1 cellular context compared by ENCODE assay signal in the genomic region with DNA sequence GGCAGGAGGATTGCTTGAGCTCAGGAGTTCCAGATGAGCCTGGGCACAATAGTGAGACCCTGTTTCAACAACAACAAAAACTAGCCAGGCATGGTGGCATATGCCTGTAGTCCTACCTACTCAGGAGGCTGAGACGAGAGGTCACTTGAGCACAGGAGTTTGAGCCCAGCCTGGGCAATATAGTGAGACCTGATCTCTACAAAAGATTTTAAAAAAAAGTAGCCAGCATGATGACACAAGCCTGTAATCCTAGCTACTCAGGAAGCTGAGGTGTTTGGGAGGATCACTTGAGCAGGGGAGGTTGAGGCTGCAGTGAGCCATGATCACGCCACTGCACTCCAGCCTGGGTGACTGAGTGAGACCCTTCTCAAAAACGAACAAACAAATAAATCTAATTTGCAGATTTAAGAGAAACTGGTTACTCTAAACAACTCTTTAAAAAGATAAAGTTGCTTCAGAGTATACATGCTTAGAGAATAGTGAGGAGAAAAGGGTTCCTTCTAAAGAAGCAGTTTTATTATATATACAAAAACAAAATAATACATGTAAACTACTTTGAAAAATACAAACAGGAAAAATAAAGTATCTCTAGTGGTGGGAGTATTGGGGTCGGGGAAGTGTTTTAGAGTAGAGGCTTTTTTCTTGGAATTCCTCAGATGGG.
TF ChIP-seq lines count a peak whose summit lies in the region.

No MANE protein-coding gene starts in this region.

TF ChIP-seq in K562, 482 proteins besides CTCF, POLR2A, EP300 and RAD21 (continued from another document and continues in another):
- TF ChIP-seq CEBPG (CRISPR knock-in tag; IDR thresholded peaks at IDR 0.05) (peak; percentile 95), CEBPG (tag; conservative IDR thresholded peaks at IDR 0.05 in 1 of 2, IDR thresholded peaks at IDR 0.05 in 1 of 2) (peak; percentile 84 to 97), MAFF (IDR thresholded peaks at IDR 0.05; ENCODE audit: low read length) (no peak), CBFB (CRISPR knock-in tag; IDR thresholded peaks at IDR 0.05) (no peak), HIVEP1 (CRISPR knock-in tag; IDR thresholded peaks at IDR 0.05) (no peak; the same call in 1 of the 2 replicates), CCNT2 (IDR thresholded peaks at IDR 0.05; ENCODE audit: borderline replicate concordance, extremely low read depth, insufficient read length, low read depth, low read length) (no peak), STAG1 (CRISPR knock-in tag; IDR thresholded peaks at IDR 0.05; ENCODE audit: borderline replicate concordance) (no peak), SIRT6 (IDR thresholded peaks at IDR 0.05; ENCODE audit: low read depth, low read length) (no peak), MBD2 (IDR thresholded peaks at IDR 0.05; ENCODE audit: borderline replicate concordance, low read depth) (no peak), ZBTB9 (CRISPR knock-in tag; IDR thresholded peaks at IDR 0.05) (no peak), BRD4 (IDR thresholded peaks at IDR 0.05) (no peak), ZNF780A (CRISPR knock-in tag; IDR thresholded peaks at IDR 0.05) (no peak), CGGBP1 (CRISPR knock-in tag; IDR thresholded peaks at IDR 0.05) (no peak), JUNB (CRISPR knock-in tag; conservative IDR thresholded peaks at IDR 0.05) (no peak), KAT7 (CRISPR knock-in tag; IDR thresholded peaks at IDR 0.05; ENCODE audit: borderline replicate concordance) (no peak), GTF2A2 (tag; IDR thresholded peaks at IDR 0.05) (no peak), PURB (CRISPR knock-in tag; IDR thresholded peaks at IDR 0.05; ENCODE audit: low read depth) (no peak), MEF2A (IDR thresholded peaks at IDR 0.05; ENCODE audit: control insufficient read depth, low read depth, low read length) (no peak), ZNF12 (CRISPR knock-in tag; IDR thresholded peaks at IDR 0.05) (no peak), EWSR1 (IDR thresholded peaks at IDR 0.05; ENCODE audit: borderline replicate concordance, low read depth, partially characterized antibody) (no peak), SMARCC2 (IDR thresholded peaks at IDR 0.05; ENCODE audit: low read depth) (peak; percentile 43; the same call in 1 of the 2 replicates), RBM34 (IDR thresholded peaks at IDR 0.05; ENCODE audit: borderline replicate concordance, insufficient read depth, low read length) (no peak), PCBP1 (IDR thresholded peaks at IDR 0.05; ENCODE audit: low read depth, low read length, poor library complexity, severe bottlenecking) (no peak), TRIM24 (IDR thresholded peaks at IDR 0.05) (peak; percentile 58 to 89; a peak in 2 of 4 replicates), POLR3G (IDR thresholded peaks at IDR 0.05; ENCODE audit: extremely low read depth, insufficient read length, insufficient replicate concordance) (no peak), NR4A1 (CRISPR knock-in tag; IDR thresholded peaks at IDR 0.05) (no peak), NR4A1 (tag; IDR thresholded peaks at IDR 0.05) (peak; percentile 65), ZKSCAN3 (CRISPR knock-in tag; IDR thresholded peaks at IDR 0.05) (no peak), FOXO4 (CRISPR knock-in tag; IDR thresholded peaks at IDR 0.05) (no peak), SRSF3 (IDR thresholded peaks at IDR 0.05; ENCODE audit: insufficient read depth, low read length) (no peak), KDM5B (IDR thresholded peaks at IDR 0.05; ENCODE audit: insufficient replicate concordance, low read depth, low read length) (no peak), PHF21A (IDR thresholded peaks at IDR 0.05; ENCODE audit: borderline replicate concordance, low read depth) (no peak)
- TF ChIP-seq, protein P1, sequence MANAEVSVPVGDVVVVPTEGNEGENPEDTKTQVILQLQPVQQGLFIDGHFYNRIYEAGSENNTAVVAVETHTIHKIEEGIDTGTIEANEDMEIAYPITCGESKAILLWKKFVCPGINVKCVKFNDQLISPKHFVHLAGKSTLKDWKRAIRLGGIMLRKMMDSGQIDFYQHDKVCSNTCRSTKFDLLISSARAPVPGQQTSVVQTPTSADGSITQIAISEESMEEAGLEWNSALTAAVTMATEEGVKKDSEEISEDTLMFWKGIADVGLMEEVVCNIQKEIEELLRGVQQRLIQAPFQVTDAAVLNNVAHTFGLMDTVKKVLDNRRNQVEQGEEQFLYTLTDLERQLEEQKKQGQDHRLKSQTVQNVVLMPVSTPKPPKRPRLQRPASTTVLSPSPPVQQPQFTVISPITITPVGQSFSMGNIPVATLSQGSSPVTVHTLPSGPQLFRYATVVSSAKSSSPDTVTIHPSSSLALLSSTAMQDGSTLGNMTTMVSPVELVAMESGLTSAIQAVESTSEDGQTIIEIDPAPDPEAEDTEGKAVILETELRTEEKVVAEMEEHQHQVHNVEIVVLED (CRISPR knock-in tag; IDR thresholded peaks at IDR 0.05), result no peak
- TF ChIP-seq, protein P2, sequence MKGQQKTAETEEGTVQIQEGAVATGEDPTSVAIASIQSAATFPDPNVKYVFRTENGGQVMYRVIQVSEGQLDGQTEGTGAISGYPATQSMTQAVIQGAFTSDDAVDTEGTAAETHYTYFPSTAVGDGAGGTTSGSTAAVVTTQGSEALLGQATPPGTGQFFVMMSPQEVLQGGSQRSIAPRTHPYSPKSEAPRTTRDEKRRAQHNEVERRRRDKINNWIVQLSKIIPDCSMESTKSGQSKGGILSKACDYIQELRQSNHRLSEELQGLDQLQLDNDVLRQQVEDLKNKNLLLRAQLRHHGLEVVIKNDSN (CRISPR knock-in tag; IDR thresholded peaks at IDR 0.05), result no peak
- TF ChIP-seq, protein P3, sequence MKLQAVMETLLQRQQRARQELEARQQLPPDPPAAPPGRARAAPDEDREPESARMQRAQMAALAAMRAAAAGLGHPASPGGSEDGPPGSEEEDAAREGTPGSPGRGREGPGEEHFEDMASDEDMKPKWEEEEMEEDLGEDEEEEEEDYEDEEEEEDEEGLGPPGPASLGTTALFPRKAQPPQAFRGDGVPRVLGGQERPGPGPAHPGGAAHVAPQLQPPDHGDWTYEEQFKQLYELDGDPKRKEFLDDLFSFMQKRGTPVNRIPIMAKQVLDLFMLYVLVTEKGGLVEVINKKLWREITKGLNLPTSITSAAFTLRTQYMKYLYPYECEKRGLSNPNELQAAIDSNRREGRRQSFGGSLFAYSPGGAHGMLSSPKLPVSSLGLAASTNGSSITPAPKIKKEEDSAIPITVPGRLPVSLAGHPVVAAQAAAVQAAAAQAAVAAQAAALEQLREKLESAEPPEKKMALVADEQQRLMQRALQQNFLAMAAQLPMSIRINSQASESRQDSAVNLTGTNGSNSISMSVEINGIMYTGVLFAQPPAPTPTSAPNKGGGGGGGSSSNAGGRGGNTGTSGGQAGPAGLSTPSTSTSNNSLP (IDR thresholded peaks at IDR 0.05; ENCODE audit: borderline replicate concordance, low read depth, low read length), result no peak
- TF ChIP-seq, protein P4, sequence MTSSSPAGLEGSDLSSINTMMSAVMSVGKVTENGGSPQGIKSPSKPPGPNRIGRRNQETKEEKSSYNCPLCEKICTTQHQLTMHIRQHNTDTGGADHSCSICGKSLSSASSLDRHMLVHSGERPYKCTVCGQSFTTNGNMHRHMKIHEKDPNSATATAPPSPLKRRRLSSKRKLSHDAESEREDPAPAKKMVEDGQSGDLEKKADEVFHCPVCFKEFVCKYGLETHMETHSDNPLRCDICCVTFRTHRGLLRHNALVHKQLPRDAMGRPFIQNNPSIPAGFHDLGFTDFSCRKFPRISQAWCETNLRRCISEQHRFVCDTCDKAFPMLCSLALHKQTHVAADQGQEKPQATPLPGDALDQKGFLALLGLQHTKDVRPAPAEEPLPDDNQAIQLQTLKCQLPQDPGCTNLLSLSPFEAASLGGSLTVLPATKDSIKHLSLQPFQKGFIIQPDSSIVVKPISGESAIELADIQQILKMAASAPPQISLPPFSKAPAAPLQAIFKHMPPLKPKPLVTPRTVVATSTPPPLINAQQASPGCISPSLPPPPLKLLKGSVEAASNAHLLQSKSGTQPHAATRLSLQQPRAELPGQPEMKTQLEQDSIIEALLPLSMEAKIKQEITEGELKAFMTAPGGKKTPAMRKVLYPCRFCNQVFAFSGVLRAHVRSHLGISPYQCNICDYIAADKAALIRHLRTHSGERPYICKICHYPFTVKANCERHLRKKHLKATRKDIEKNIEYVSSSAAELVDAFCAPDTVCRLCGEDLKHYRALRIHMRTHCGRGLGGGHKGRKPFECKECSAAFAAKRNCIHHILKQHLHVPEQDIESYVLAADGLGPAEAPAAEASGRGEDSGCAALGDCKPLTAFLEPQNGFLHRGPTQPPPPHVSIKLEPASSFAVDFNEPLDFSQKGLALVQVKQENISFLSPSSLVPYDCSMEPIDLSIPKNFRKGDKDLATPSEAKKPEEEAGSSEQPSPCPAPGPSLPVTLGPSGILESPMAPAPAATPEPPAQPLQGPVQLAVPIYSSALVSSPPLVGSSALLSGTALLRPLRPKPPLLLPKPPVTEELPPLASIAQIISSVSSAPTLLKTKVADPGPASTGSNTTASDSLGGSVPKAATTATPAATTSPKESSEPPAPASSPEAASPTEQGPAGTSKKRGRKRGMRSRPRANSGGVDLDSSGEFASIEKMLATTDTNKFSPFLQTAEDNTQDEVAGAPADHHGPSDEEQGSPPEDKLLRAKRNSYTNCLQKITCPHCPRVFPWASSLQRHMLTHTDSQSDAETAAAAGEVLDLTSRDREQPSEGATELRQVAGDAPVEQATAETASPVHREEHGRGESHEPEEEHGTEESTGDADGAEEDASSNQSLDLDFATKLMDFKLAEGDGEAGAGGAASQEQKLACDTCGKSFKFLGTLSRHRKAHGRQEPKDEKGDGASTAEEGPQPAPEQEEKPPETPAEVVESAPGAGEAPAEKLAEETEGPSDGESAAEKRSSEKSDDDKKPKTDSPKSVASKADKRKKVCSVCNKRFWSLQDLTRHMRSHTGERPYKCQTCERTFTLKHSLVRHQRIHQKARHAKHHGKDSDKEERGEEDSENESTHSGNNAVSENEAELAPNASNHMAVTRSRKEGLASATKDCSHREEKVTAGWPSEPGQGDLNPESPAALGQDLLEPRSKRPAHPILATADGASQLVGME (CRISPR knock-in tag; IDR thresholded peaks at IDR 0.05), result 0 out of 2 replicates have a peak, but pooled peaks have one; percentile 25
- TF ChIP-seq, protein P5, sequence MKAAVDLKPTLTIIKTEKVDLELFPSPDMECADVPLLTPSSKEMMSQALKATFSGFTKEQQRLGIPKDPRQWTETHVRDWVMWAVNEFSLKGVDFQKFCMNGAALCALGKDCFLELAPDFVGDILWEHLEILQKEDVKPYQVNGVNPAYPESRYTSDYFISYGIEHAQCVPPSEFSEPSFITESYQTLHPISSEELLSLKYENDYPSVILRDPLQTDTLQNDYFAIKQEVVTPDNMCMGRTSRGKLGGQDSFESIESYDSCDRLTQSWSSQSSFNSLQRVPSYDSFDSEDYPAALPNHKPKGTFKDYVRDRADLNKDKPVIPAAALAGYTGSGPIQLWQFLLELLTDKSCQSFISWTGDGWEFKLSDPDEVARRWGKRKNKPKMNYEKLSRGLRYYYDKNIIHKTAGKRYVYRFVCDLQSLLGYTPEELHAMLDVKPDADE (conservative IDR thresholded peaks at IDR 0.05; ENCODE audit: control insufficient read depth, low read depth, low read length), result no peak
- TF ChIP-seq, protein P6, sequence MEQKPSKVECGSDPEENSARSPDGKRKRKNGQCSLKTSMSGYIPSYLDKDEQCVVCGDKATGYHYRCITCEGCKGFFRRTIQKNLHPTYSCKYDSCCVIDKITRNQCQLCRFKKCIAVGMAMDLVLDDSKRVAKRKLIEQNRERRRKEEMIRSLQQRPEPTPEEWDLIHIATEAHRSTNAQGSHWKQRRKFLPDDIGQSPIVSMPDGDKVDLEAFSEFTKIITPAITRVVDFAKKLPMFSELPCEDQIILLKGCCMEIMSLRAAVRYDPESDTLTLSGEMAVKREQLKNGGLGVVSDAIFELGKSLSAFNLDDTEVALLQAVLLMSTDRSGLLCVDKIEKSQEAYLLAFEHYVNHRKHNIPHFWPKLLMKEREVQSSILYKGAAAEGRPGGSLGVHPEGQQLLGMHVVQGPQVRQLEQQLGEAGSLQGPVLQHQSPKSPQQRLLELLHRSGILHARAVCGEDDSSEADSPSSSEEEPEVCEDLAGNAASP (IDR thresholded peaks at IDR 0.05), result no peak
- TF ChIP-seq, protein P7, sequence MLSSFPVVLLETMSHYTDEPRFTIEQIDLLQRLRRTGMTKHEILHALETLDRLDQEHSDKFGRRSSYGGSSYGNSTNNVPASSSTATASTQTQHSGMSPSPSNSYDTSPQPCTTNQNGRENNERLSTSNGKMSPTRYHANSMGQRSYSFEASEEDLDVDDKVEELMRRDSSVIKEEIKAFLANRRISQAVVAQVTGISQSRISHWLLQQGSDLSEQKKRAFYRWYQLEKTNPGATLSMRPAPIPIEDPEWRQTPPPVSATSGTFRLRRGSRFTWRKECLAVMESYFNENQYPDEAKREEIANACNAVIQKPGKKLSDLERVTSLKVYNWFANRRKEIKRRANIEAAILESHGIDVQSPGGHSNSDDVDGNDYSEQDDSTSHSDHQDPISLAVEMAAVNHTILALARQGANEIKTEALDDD (IDR thresholded peaks at IDR 0.05), result no peak; the same call in 1 of the 2 replicates
- TF ChIP-seq, protein P8, sequence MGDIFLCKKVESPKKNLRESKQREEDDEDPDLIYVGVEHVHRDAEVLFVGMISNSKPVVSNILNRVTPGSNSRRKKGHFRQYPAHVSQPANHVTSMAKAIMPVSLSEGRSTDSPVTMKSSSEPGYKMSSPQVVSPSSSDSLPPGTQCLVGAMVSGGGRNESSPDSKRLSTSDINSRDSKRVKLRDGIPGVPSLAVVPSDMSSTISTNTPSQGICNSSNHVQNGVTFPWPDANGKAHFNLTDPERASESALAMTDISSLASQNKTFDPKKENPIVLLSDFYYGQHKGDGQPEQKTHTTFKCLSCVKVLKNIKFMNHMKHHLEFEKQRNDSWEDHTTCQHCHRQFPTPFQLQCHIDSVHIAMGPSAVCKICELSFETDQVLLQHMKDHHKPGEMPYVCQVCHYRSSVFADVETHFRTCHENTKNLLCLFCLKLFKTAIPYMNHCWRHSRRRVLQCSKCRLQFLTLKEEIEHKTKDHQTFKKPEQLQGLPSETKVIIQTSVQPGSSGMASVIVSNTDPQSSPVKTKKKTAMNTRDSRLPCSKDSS (IDR thresholded peaks at IDR 0.05; ENCODE audit: low read depth, partially characterized antibody), result no peak
